19 cellular contexts compared by ENCODE assay signal in genomic region chr6:170235726-170236125, GRCh38. TPM values are rescaled to one million over a fixed set of nuclear protein-coding genes. Genes with fewer than 3 reads are reported as not detected.
"Had no signal": no experiment of that assay in that cellular context is flagged by ENCODE, and none has a peak within 500 bp of the region (broad histone marks: within the 10 kb centered on the region; RNA-seq: fewer than 3 reads in every experiment).

No MANE protein-coding gene starts in this region.

- H3K9me3 Mint-ChIP-seq: activated B cell treated with CpG ODN at 0.5 μM for 24 hours; activated CD4-positive, alpha-beta memory T cell treated with anti-CD3 and anti-CD28 coated beads for 36 hours; activated naive CD4-positive, alpha-beta T cell treated with anti-CD3 and anti-CD28 coated beads, Interleukin-2, amount 50 U/mL, for 72 hours; activated T-helper 1 cell treated with anti-CD3 and anti-CD28 coated beads, Interleukin-12 subunit alpha, Interleukin-12 subunit beta, Interleukin-2, Interleukin-4 antibody, amounts not matched to agents 30 ng/mL and 10 ng/mL and 1 ng/mL, durations not matched to agents 14 hours and 24 hours and 36 hours; dendritic cell treated with granulocyte-macrophage colony-stimulating factor and Interleukin-4, amounts not matched to agents 40 ng/mL and 50 ng/mL, for 4 days; mesothelial cell of epicardium; natural killer cell treated with Interleukin-12 subunit alpha and Interleukin-12 subunit beta and Interleukin-15 and Interleukin-18, amount 100 ng/mL, for 72 hours; stimulated activated naive CD8-positive, alpha-beta T cell treated with anti-CD3 and anti-CD28 coated beads, Interleukin-15, Interleukin-2, amounts not matched to agents 100 ng/mL and 50 ng/mL, for 24 hours; T-cell had no signal

- H3K27me3 Mint-ChIP-seq: stimulated activated naive CD8-positive, alpha-beta T cell treated with anti-CD3 and anti-CD28 coated beads, Interleukin-15, Interleukin-2, amounts not matched to agents 100 ng/mL and 50 ng/mL, for 24 hours had no signal

- H3K27ac Mint-ChIP-seq: activated B cell treated with CpG ODN at 0.5 μM for 24 hours; activated CD4-positive, alpha-beta memory T cell treated with anti-CD3 and anti-CD28 coated beads for 36 hours; activated T-helper 1 cell treated with anti-CD3 and anti-CD28 coated beads, Interleukin-12 subunit alpha, Interleukin-12 subunit beta, Interleukin-2, Interleukin-4 antibody, amounts not matched to agents 30 ng/mL and 10 ng/mL and 1 ng/mL, durations not matched to agents 14 hours and 24 hours and 36 hours; dendritic cell treated with granulocyte-macrophage colony-stimulating factor and Interleukin-4, amounts not matched to agents 40 ng/mL and 50 ng/mL, for 4 days; stimulated activated naive CD8-positive, alpha-beta T cell treated with anti-CD3 and anti-CD28 coated beads, Interleukin-15, Interleukin-2, amounts not matched to agents 100 ng/mL and 50 ng/mL, for 24 hours; T-cell had no signal

- H3K27ac ChIP-seq: esophagus squamous epithelium, suprapubic skin had no signal

- H3K4me1 Mint-ChIP-seq: activated B cell treated with CpG ODN at 0.5 μM for 24 hours, T-cell had no signal

- H3K4me3 Mint-ChIP-seq: activated B cell treated with CpG ODN at 0.5 μM for 24 hours; activated CD4-positive, alpha-beta memory T cell treated with anti-CD3 and anti-CD28 coated beads for 36 hours; activated T-helper 1 cell treated with anti-CD3 and anti-CD28 coated beads, Interleukin-12 subunit alpha, Interleukin-12 subunit beta, Interleukin-2, Interleukin-4 antibody, amounts not matched to agents 30 ng/mL and 10 ng/mL and 1 ng/mL, durations not matched to agents 14 hours and 24 hours and 36 hours; dendritic cell treated with granulocyte-macrophage colony-stimulating factor and Interleukin-4, amounts not matched to agents 40 ng/mL and 50 ng/mL, for 4 days; mesothelial cell of epicardium; natural killer cell treated with Interleukin-12 subunit alpha and Interleukin-12 subunit beta and Interleukin-15 and Interleukin-18, amount 100 ng/mL, for 72 hours; stimulated activated naive CD8-positive, alpha-beta T cell treated with anti-CD3 and anti-CD28 coated beads, Interleukin-15, Interleukin-2, amounts not matched to agents 100 ng/mL and 50 ng/mL, for 24 hours; T-cell had no signal

- H3K9me3 ChIP-seq: esophagus squamous epithelium, suprapubic skin had no signal

- H3K36me3 ChIP-seq: esophagus squamous epithelium, suprapubic skin had no signal

- H3K4me3 ChIP-seq: esophagus squamous epithelium, suprapubic skin had no signal

- H3K4me1 ChIP-seq: suprapubic skin had no signal

- DNase-seq: activated B cell treated with CpG ODN at 0.5 μM for 24 hours; activated CD4-positive, alpha-beta memory T cell treated with anti-CD3 and anti-CD28 coated beads for 36 hours; activated CD4-positive, alpha-beta T cell treated with anti-CD3 and anti-CD28 coated beads for 4 hours; activated gamma-delta T cell treated with Interleukin-2 at 50 U/mL for 16 hours; activated T-cell treated with anti-CD3 and anti-CD28 coated beads for 4 hours; effector memory CD4-positive, alpha-beta T cell; esophagus squamous epithelium; stimulated activated CD4-positive, alpha-beta T cell treated with anti-CD3 and anti-CD28 coated beads, Interleukin-12 subunit alpha, Interleukin-12 subunit beta, amount 100 ng/mL, for 4 hours; stimulated activated CD4-positive, alpha-beta T cell treated with anti-CD3 and anti-CD28 coated beads, Interleukin-2, amount 100 ng/mL, for 24 hours; T-cell; trophoblast cell had no signal

- H3K36me3 Mint-ChIP-seq: activated CD4-positive, alpha-beta memory T cell treated with anti-CD3 and anti-CD28 coated beads for 36 hours; activated naive CD4-positive, alpha-beta T cell treated with anti-CD3 and anti-CD28 coated beads, Interleukin-2, amount 50 U/mL, for 72 hours; mesothelial cell of epicardium; natural killer cell treated with Interleukin-12 subunit alpha and Interleukin-12 subunit beta and Interleukin-15 and Interleukin-18, amount 100 ng/mL, for 72 hours; T-cell had no signal

- ATAC-seq: activated naive CD4-positive, alpha-beta T cell treated with anti-CD3 and anti-CD28 coated beads, Interleukin-2, amount 50 U/mL, for 72 hours; natural killer cell treated with Interleukin-12 subunit alpha and Interleukin-12 subunit beta and Interleukin-15 and Interleukin-18, amount 100 ng/mL, for 72 hours; SK-N-SH treated with all-trans-retinoic acid at 6 μM for 48 hours; T-cell had no signal

RNA-seq across cellular contexts. Expression of gene DLL1, which starts 55.2 kb away (rescaled TPM):
- total RNA-seq: activated T-helper 1 cell treated with anti-CD3 and anti-CD28 coated beads, Interleukin-12 subunit alpha, Interleukin-12 subunit beta, Interleukin-2, Interleukin-4 antibody, amounts not matched to agents 30 ng/mL and 10 ng/mL and 1 ng/mL, durations not matched to agents 14 hours and 24 hours and 36 hours had no signal
